Comparison of ENCODE assay signal across 14 cellular contexts in the genomic region with DNA sequence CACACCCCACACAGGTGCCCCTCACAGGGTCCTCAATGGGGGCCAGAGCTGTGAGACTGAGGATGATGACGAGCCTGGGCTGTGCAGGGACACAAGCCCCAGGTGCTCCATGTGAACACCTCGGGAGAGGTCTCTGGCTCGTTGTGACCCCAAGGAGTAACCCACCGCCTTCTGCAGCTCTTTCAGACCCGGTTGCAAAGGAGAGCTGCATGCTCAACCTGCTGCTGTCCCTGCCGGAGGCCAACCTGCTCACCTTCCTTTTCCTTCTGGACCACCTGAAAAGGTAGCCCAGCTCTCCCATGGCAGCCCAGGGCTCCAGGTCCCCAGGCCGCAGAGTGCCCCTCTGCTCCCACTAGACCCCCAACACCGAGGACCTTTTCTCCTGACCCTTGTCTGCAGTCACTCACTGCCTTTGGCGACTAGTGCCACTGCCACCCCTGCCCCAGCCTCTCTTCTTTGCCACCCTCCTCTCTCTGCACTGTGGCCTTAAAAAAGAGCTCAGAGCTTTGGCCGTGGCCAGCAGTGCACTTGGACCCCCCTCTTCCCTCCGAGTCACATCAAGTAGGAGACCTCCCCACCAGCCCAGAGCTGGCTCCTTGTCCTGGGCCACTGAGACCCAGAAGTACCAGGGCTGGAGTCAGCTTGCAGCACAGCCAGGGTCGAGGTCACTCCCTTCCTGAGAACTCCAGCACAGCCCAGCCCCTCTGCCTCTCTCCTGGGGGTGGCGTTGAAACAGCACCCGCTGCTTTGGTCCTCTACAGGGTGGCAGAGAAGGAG.
"Had no signal": no experiment of that assay in that cellular context is flagged by ENCODE, and none has a peak within 500 bp of the region (broad histone marks: within the 10 kb centered on the region; RNA-seq: fewer than 3 reads in every experiment).

No MANE protein-coding gene starts in this region.

- H3K4me1 Mint-ChIP-seq: activated naive CD8-positive, alpha-beta T cell treated with anti-CD3 and anti-CD28 coated beads, Interleukin-2, amount 10 ng/mL, durations not matched to agents 7 days and 5 days had no signal

- ATAC-seq: mucosa of descending colon; naive thymus-derived CD8-positive, alpha-beta T cell; sciatic nerve; T-cell had no signal

- H3K27ac ChIP-seq: spleen, uterus had no signal

- H3K9me3 Mint-ChIP-seq: activated naive CD8-positive, alpha-beta T cell treated with anti-CD3 and anti-CD28 coated beads, Interleukin-2, amount 10 ng/mL, durations not matched to agents 7 days and 5 days; naive thymus-derived CD8-positive, alpha-beta T cell; T-cell had no signal

- H3K27ac Mint-ChIP-seq: activated naive CD8-positive, alpha-beta T cell treated with anti-CD3 and anti-CD28 coated beads, Interleukin-2, amount 10 ng/mL, durations not matched to agents 7 days and 5 days; T-cell had no signal

- H3K36me3 Mint-ChIP-seq: activated naive CD8-positive, alpha-beta T cell treated with anti-CD3 and anti-CD28 coated beads, Interleukin-2, amount 10 ng/mL, durations not matched to agents 7 days and 5 days had no signal

- DNase-seq: activated CD4-positive, CD25-positive, alpha-beta regulatory T cell treated with anti-CD3 and anti-CD28 coated beads, Interleukin-2, amount 50 U/mL, for 72 hours; activated effector memory CD4-positive, alpha-beta T cell treated with Interleukin-2 at 50 U/mL for 16 hours; activated naive CD8-positive, alpha-beta T cell treated with anti-CD3 and anti-CD28 coated beads, Interleukin-2, amount 10 ng/mL, durations not matched to agents 7 days and 5 days; activated T-cell treated with anti-CD3 and anti-CD28 coated beads, Interleukin-2, amount 50 U/mL, for 1 hour; anterior cingulate cortex; dermis blood vessel endothelial cell; erythroblast; mucosa of descending colon; naive thymus-derived CD8-positive, alpha-beta T cell; spleen; T-cell; T-helper 9 cell; uterus had no signal

- H3K9me3 ChIP-seq: mucosa of descending colon, spleen, uterus had no signal

- H3K36me3 ChIP-seq: uterus had no signal

- H3K27me3 ChIP-seq: spleen, uterus had no signal

- H3K4me3 ChIP-seq: mucosa of descending colon, spleen, uterus had no signal

- H3K4me1 ChIP-seq: uterus had no signal

- H3K27me3 Mint-ChIP-seq: activated naive CD8-positive, alpha-beta T cell treated with anti-CD3 and anti-CD28 coated beads, Interleukin-2, amount 10 ng/mL, durations not matched to agents 7 days and 5 days; naive thymus-derived CD8-positive, alpha-beta T cell; T-cell had no signal

- H3K4me3 Mint-ChIP-seq: activated naive CD8-positive, alpha-beta T cell treated with anti-CD3 and anti-CD28 coated beads, Interleukin-2, amount 10 ng/mL, durations not matched to agents 7 days and 5 days; naive thymus-derived CD8-positive, alpha-beta T cell; T-cell had no signal
